In genomic region chr17:32536736-32537646, GRCh38 we compare ENCODE assay signal across 14 cellular contexts. TPM values are rescaled to one million over a fixed set of nuclear protein-coding genes. Genes with fewer than 3 reads are reported as not detected.
DNase-seq lines count a peak whose midpoint lies in the region; ATAC-seq and TF ChIP-seq lines count a peak whose summit lies in the region.
"Had no signal": no experiment of that assay in that cellular context is flagged by ENCODE, and none has a peak within 500 bp of the region (broad histone marks: within the 10 kb centered on the region; RNA-seq: fewer than 3 reads in every experiment).

No MANE protein-coding gene starts in this region.

- POLR2A ChIA-PET in PC-3 (lab: Charles Lee; ENCODE audit: unreplicated experiment) = no interaction called here

- H4K20me1 ChIP-seq in fibroblast of lung (ENCODE audit: control insufficient read depth, extremely low read depth, insufficient read depth, low read length) = no peaks in the 10 kb centered on the region
- H4K20me1 ChIP-seq in PC-3 (ENCODE audit: low read length) = no peaks in the 10 kb centered on the region

- CTCF ChIA-PET in PC-3 (lab: Charles Lee) = no interaction called here

- H3K27me3 ChIP-seq in SJSA1 (replicated peaks) = no peaks in the 10 kb centered on the region
- H3K27me3 ChIP-seq in fibroblast of lung (ENCODE audit: control insufficient read depth, insufficient read depth, low read length) = no peaks in the 10 kb centered on the region
- no peaks in the 10 kb centered on the region for H3K27me3 ChIP-seq in PC-3 (ENCODE audit: low read length)
- H3K27me3 ChIP-seq: MG63 had no signal

- peak; percentile 60 for DNase-seq in GM04503 (ENCODE audit: low read depth)
- peak in 1 of 2 experiments; percentile 42 for DNase-seq in SJSA1 (ENCODE audit: low read depth in 1 of 2, low spot score in 2 of 2)
- peak; percentile 50 to 55 for DNase-seq in fibroblast of lung (ENCODE audit: low read depth in 2 of 2)
- peak; percentile 25 for DNase-seq in renal cortical epithelial cell (ENCODE audit: low read depth)
- DNase-seq in amniotic stem cell (lab: John Stamatoyannopoulos, UW) = no peak
- DNase-seq in PC-3 = no peak
- DNase-seq in HPDE6-E6E7 (ENCODE audit: extremely low spot score) = no peak
- DNase-seq: activated CD4-positive, alpha-beta T cell treated with anti-CD3 and anti-CD28 coated beads, Interleukin-2, amount 50 U/mL, for 1 hour; effector memory CD4-positive, alpha-beta T cell; H9; MG63; NCI-H2171 treated with DMSO at 0.1 percent for 48 hours; retina had no signal

- no peaks in the 10 kb centered on the region for H3K79me2 ChIP-seq in fibroblast of lung (ENCODE audit: control insufficient read depth, insufficient read depth, low read length)
- H3K79me2 ChIP-seq in PC-3 (ENCODE audit: low read length) = no peaks in the 10 kb centered on the region

- no peak for ATAC-seq in PC-3
- no peak for ATAC-seq in GM19023 (IDR thresholded peaks at IDR 0.05; ENCODE audit: unreplicated experiment)

- H3K4me3 ChIP-seq in SJSA1 (no peak overlapping the region), fibroblast of lung (replicated peaks in 1 of 4; ENCODE audit: control extremely low read depth in 1 of 4, insufficient read depth in 1 of 4, low read depth in 3 of 4, low read length in 4 of 4) (no peak overlapping the region), PC-3 (ENCODE audit: low read length) (no peak overlapping the region)
- H3K4me3 ChIP-seq: MG63 had no signal

- no TSS peak for BruUV-seq in PC-3 (replicated peaks; lab: Mats Ljungman, UMichigan)

- H3K9ac ChIP-seq in fibroblast of lung (ENCODE audit: insufficient read depth, low read length) (no peak overlapping the region), PC-3 (ENCODE audit: low read length) (no peak overlapping the region)

- H3F3A ChIP-seq in PC-3 (ENCODE audit: low read length, unreplicated experiment) = no peaks in the 10 kb centered on the region

- no peak overlapping the region for H3K4me2 ChIP-seq in fibroblast of lung (ENCODE audit: extremely low read depth, insufficient read depth, low read length)
- H3K4me2 ChIP-seq in PC-3 (ENCODE audit: low read length) = no peak overlapping the region

- intact Hi-C loops in PC-3 (cut with micrococcal nuclease) = no loop called here

- H2AFZ ChIP-seq in fibroblast of lung (ENCODE audit: low read length) = no peak overlapping the region
- H2AFZ ChIP-seq in PC-3 (ENCODE audit: low read length) = no peak overlapping the region

- peaks cover 12% of the 10 kb centered on the region for H3K4me1 ChIP-seq in SJSA1 (replicated peaks)
- H3K4me1 ChIP-seq in fibroblast of lung (ENCODE audit: control insufficient read depth, extremely low read depth, insufficient read depth, low read length) = no peaks in the 10 kb centered on the region
- no peaks in the 10 kb centered on the region for H3K4me1 ChIP-seq in PC-3 (ENCODE audit: insufficient read depth, low read length)

- TF ChIP-seq CTCF in fibroblast of lung (conservative IDR thresholded peaks at IDR 0.05 in 1 of 2, IDR thresholded peaks at IDR 0.05 in 1 of 2; ENCODE audit: low read depth in 1 of 2, low read length in 2 of 2) (no peak), PC-3 (conservative IDR thresholded peaks at IDR 0.05; ENCODE audit: low read depth, low read length) (no peak)

- H3K9me3 ChIP-seq in SJSA1 (replicated peaks) (no peaks in the 10 kb centered on the region), fibroblast of lung (ENCODE audit: control insufficient read depth, insufficient read depth, low read depth, low read length) (no peaks in the 10 kb centered on the region), PC-3 (ENCODE audit: low read length) (no peaks in the 10 kb centered on the region)
- H3K9me3 ChIP-seq: MG63 had no signal

- no peaks in the 10 kb centered on the region for H3K9me2 ChIP-seq in PC-3 (replicated peaks; ENCODE audit: low read length)

- H3K27ac ChIP-seq in SJSA1 = peak overlapping the region; percentile 41
- H3K27ac ChIP-seq in fibroblast of lung (ENCODE audit: insufficient read depth, low read length) = no peak overlapping the region
- H3K27ac ChIP-seq in PC-3 (ENCODE audit: low read length) = no peak overlapping the region

- no peaks in the 10 kb centered on the region for H3K36me3 ChIP-seq in SJSA1
- no peaks in the 10 kb centered on the region for H3K36me3 ChIP-seq in fibroblast of lung (ENCODE audit: control insufficient read depth, insufficient read depth, low read length)
- H3K36me3 ChIP-seq in PC-3 (ENCODE audit: low read depth, low read length) = no peaks in the 10 kb centered on the region
- H3K36me3 ChIP-seq: MG63 had no signal

RNA-seq across cellular contexts. Expression of gene CDK5R1, which starts 50.2 kb away (rescaled TPM):
- 2.5 and 2.9 TPM in 2 replicates for total RNA-seq in SJSA1 (2014; rRNA removed; shearing (Covaris generic))
- total RNA-seq in fibroblast of lung (0.33 and 0.51 TPM in 2 replicates), renal cortical epithelial cell (2.6 TPM in 2 replicates), PC-3 (2014; rRNA removed) (1.7 and 3.0 TPM in 2 replicates)
- 0.46 and 0.56 TPM in 2 replicates for polyA plus RNA-seq in fibroblast of lung
- 0.51 and 0.60 TPM in 2 replicates for polyA plus RNA-seq in fibroblast of lung (2012)
- polyA minus RNA-seq in fibroblast of lung (ENCODE audit: low replicate concordance) = 0.30 TPM in 1 of 2 replicates, not detected in the other

Comparison
In these comparisons a context has a peak if more than half of its experiments do, and no peak if none do; other contexts are left out.
1. DNase-seq: peak in GM04503 (single experiment), fibroblast of lung (2 of 2) and renal cortical epithelial cell (single experiment); none in amniotic stem cell (single experiment), PC-3 (single experiment) and HPDE6-E6E7 (single experiment).